Comparison of ENCODE assay signal across 31 cellular contexts in genomic region chr11:106379712-106380111, GRCh38.
"Had no signal": no experiment of that assay in that cellular context is flagged by ENCODE, and none has a peak within 500 bp of the region (broad histone marks: within the 10 kb centered on the region; RNA-seq: fewer than 3 reads in every experiment).

No MANE protein-coding gene starts in this region.

- H3K27ac ChIP-seq: neutrophil, pancreas, prostate gland, sigmoid colon, stomach, suprapubic skin, tibial artery, WERI-Rb-1 had no signal

- H3K4me1 Mint-ChIP-seq: activated CD4-positive, alpha-beta memory T cell treated with anti-CD3 and anti-CD28 coated beads, Interleukin-2, amount 10 ng/mL, durations not matched to agents 7 days and 5 days; activated CD4-positive, alpha-beta T cell treated with anti-CD3 and anti-CD28 coated beads, Interleukin-2, amount 10 ng/mL, durations not matched to agents 7 days and 5 days; activated naive CD4-positive, alpha-beta T cell treated with anti-CD3 and anti-CD28 coated beads, Interleukin-2, amount 50 U/mL, for 24 hours; activated naive CD8-positive, alpha-beta T cell treated with anti-CD3 and anti-CD28 coated beads, Interleukin-2, amount 50 U/mL, for 24 hours; central memory CD8-positive, alpha-beta T cell; naive B cell; nephron progenitor cell; stimulated activated naive B cell treated with anti-CD40 and anti-IgM and Interleukin-4, amounts not matched to agents 10 μg/mL and 1 μg/mL and 100 μg/mL, for 72 hours; T-helper 17 cell had no signal

- H3K36me3 Mint-ChIP-seq: activated naive CD4-positive, alpha-beta T cell treated with anti-CD3 and anti-CD28 coated beads, Interleukin-2, amount 50 U/mL, for 24 hours; mesothelial cell of epicardium; naive B cell; stimulated activated naive B cell treated with anti-CD40 and anti-IgM and Interleukin-4, amounts not matched to agents 10 μg/mL and 1 μg/mL and 100 μg/mL, for 72 hours had no signal

- H3K4me1 ChIP-seq: pancreas, prostate gland, sigmoid colon, stomach, suprapubic skin, tibial artery had no signal

- H3K9me3 Mint-ChIP-seq: activated CD4-positive, alpha-beta memory T cell treated with anti-CD3 and anti-CD28 coated beads, Interleukin-2, amount 10 ng/mL, durations not matched to agents 7 days and 5 days; activated CD4-positive, alpha-beta T cell treated with anti-CD3 and anti-CD28 coated beads, Interleukin-2, amount 10 ng/mL, durations not matched to agents 7 days and 5 days; activated naive CD4-positive, alpha-beta T cell treated with anti-CD3 and anti-CD28 coated beads, Interleukin-2, amount 50 U/mL, for 24 hours; activated naive CD8-positive, alpha-beta T cell treated with anti-CD3 and anti-CD28 coated beads, Interleukin-2, amount 50 U/mL, for 24 hours; activated T-cell treated with anti-CD3 and anti-CD28 coated beads, Interleukin-2, amount 50 U/mL, for 24 hours; endodermal cell; mesothelial cell of epicardium; nephron progenitor cell had no signal

- ATAC-seq: activated CD4-positive, CD25-positive, alpha-beta regulatory T cell treated with anti-CD3 and anti-CD28 coated beads, Interleukin-2, amount 50 U/mL, for 24 hours; activated naive CD8-positive, alpha-beta T cell treated with anti-CD3 and anti-CD28 coated beads, Interleukin-2, amount 50 U/mL, for 24 hours; esophagus mucosa; left colon; pancreas; stimulated activated naive B cell treated with anti-CD40 and anti-IgM and Interleukin-4, amounts not matched to agents 10 μg/mL and 1 μg/mL and 100 μg/mL, for 72 hours; T-helper 17 cell had no signal

- H3K27ac Mint-ChIP-seq: activated CD4-positive, alpha-beta memory T cell treated with anti-CD3 and anti-CD28 coated beads, Interleukin-2, amount 10 ng/mL, durations not matched to agents 7 days and 5 days; activated CD4-positive, alpha-beta T cell treated with anti-CD3 and anti-CD28 coated beads, Interleukin-2, amount 10 ng/mL, durations not matched to agents 7 days and 5 days; activated naive CD4-positive, alpha-beta T cell treated with anti-CD3 and anti-CD28 coated beads, Interleukin-2, amount 50 U/mL, for 24 hours; activated naive CD8-positive, alpha-beta T cell treated with anti-CD3 and anti-CD28 coated beads, Interleukin-2, amount 50 U/mL, for 24 hours; activated T-cell treated with anti-CD3 and anti-CD28 coated beads, Interleukin-2, amount 50 U/mL, for 24 hours; dendritic cell treated with granulocyte-macrophage colony-stimulating factor and Interleukin-4, amounts not matched to agents 40 ng/mL and 50 ng/mL, for 4 days; endodermal cell; mesothelial cell of epicardium; naive B cell; nephron progenitor cell; stimulated activated naive B cell treated with anti-CD40 and anti-IgM and Interleukin-4, amounts not matched to agents 10 μg/mL and 1 μg/mL and 100 μg/mL, for 72 hours; T-helper 17 cell had no signal

- DNase-seq: activated CD4-positive, alpha-beta memory T cell treated with anti-CD3 and anti-CD28 coated beads, Interleukin-2, amount 10 ng/mL, durations not matched to agents 7 days and 5 days; activated CD4-positive, alpha-beta T cell treated with anti-CD3 and anti-CD28 coated beads, Interleukin-2, amount 10 ng/mL, durations not matched to agents 7 days and 5 days; activated CD8-positive, alpha-beta memory T cell treated with anti-CD3 and anti-CD28 coated beads, Interleukin-2, amount 50 U/mL, for 48 hours; activated naive CD8-positive, alpha-beta T cell treated with anti-CD3 and anti-CD28 coated beads, Interleukin-2, amount 50 U/mL, for 24 hours; activated T-cell treated with anti-CD3 and anti-CD28 coated beads, Interleukin-2, amount 50 U/mL, for 24 hours; endodermal cell; foreskin fibroblast; hippocampal formation; kidney; left colon; naive B cell; nephron progenitor cell; pancreas; sigmoid colon; stimulated activated CD4-positive, alpha-beta T cell treated with anti-CD3 and anti-CD28 coated beads, Interleukin-1b, Interleukin-23, amount 100 ng/mL, for 48 hours; stimulated activated naive B cell treated with anti-CD40 and anti-IgM and Interleukin-4, amounts not matched to agents 10 μg/mL and 1 μg/mL and 100 μg/mL, for 72 hours; stomach; T-helper 17 cell; T1000; tibial artery; WERI-Rb-1 had no signal

- H3K9me3 ChIP-seq: neutrophil, pancreas, prostate gland, stomach, suprapubic skin, tibial artery had no signal

- H3K27me3 Mint-ChIP-seq: activated CD4-positive, alpha-beta memory T cell treated with anti-CD3 and anti-CD28 coated beads, Interleukin-2, amount 10 ng/mL, durations not matched to agents 7 days and 5 days; activated CD4-positive, alpha-beta T cell treated with anti-CD3 and anti-CD28 coated beads, Interleukin-2, amount 10 ng/mL, durations not matched to agents 7 days and 5 days; activated naive CD4-positive, alpha-beta T cell treated with anti-CD3 and anti-CD28 coated beads, Interleukin-2, amount 50 U/mL, for 24 hours; activated naive CD8-positive, alpha-beta T cell treated with anti-CD3 and anti-CD28 coated beads, Interleukin-2, amount 50 U/mL, for 24 hours; activated T-cell treated with anti-CD3 and anti-CD28 coated beads, Interleukin-2, amount 50 U/mL, for 24 hours; central memory CD8-positive, alpha-beta T cell; dendritic cell treated with granulocyte-macrophage colony-stimulating factor and Interleukin-4, amounts not matched to agents 40 ng/mL and 50 ng/mL, for 4 days; naive B cell; stimulated activated naive B cell treated with anti-CD40 and anti-IgM and Interleukin-4, amounts not matched to agents 10 μg/mL and 1 μg/mL and 100 μg/mL, for 72 hours; T-helper 17 cell had no signal

- H3K4me2 ChIP-seq: smooth muscle cell had no signal

- H3K27me3 ChIP-seq: neutrophil, pancreas, sigmoid colon, stomach, suprapubic skin, tibial artery had no signal

- H3K4me3 Mint-ChIP-seq: activated CD4-positive, alpha-beta memory T cell treated with anti-CD3 and anti-CD28 coated beads, Interleukin-2, amount 10 ng/mL, durations not matched to agents 7 days and 5 days; activated CD4-positive, alpha-beta T cell treated with anti-CD3 and anti-CD28 coated beads, Interleukin-2, amount 10 ng/mL, durations not matched to agents 7 days and 5 days; activated naive CD4-positive, alpha-beta T cell treated with anti-CD3 and anti-CD28 coated beads, Interleukin-2, amount 50 U/mL, for 24 hours; activated naive CD8-positive, alpha-beta T cell treated with anti-CD3 and anti-CD28 coated beads, Interleukin-2, amount 50 U/mL, for 24 hours; activated T-cell treated with anti-CD3 and anti-CD28 coated beads, Interleukin-2, amount 50 U/mL, for 24 hours; central memory CD8-positive, alpha-beta T cell; dendritic cell treated with granulocyte-macrophage colony-stimulating factor and Interleukin-4, amounts not matched to agents 40 ng/mL and 50 ng/mL, for 4 days; endodermal cell; mesothelial cell of epicardium; naive B cell; nephron progenitor cell; stimulated activated naive B cell treated with anti-CD40 and anti-IgM and Interleukin-4, amounts not matched to agents 10 μg/mL and 1 μg/mL and 100 μg/mL, for 72 hours; T-helper 17 cell had no signal

- H3K36me3 ChIP-seq: neutrophil, pancreas, prostate gland, sigmoid colon, stomach, suprapubic skin, tibial artery, WERI-Rb-1 had no signal

- H3K4me3 ChIP-seq: pancreas, prostate gland, sigmoid colon, smooth muscle cell, stomach, suprapubic skin, tibial artery had no signal
